ENCODE assay signal across 10 cellular contexts in genomic region chr14:77804592-77804991, GRCh38. TPM values are rescaled to one million over a fixed set of nuclear protein-coding genes. Genes with fewer than 3 reads are reported as not detected.
DNase-seq lines count a peak whose midpoint lies in the region; ATAC-seq and TF ChIP-seq lines count a peak whose summit lies in the region.
"Had no signal": no experiment of that assay in that cellular context is flagged by ENCODE, and none has a peak within 500 bp of the region (broad histone marks: within the 10 kb centered on the region; RNA-seq: fewer than 3 reads in every experiment).

No MANE protein-coding gene starts in this region.

- H3K4me3 ChIP-seq in WERI-Rb-1 (ENCODE audit: low read depth, low read length) (no peak overlapping the region), kidney epithelial cell (ENCODE audit: low read depth, low read length) (no peak overlapping the region)

- H3K4me3 Mint-ChIP-seq in mesothelial cell of epicardium: no peak overlapping the region

- ATAC-seq in GM21723 (IDR thresholded peaks at IDR 0.05; ENCODE audit: unreplicated experiment) (no peak), HG03460 (IDR thresholded peaks at IDR 0.05; ENCODE audit: unreplicated experiment) (no peak)

- H3K4me1 Mint-ChIP-seq in mesothelial cell of epicardium: peaks cover 5% of the 10 kb centered on the region

- H3K27me3 ChIP-seq in WERI-Rb-1 (ENCODE audit: insufficient read depth, low read depth, severe bottlenecking) (no peaks in the 10 kb centered on the region), kidney epithelial cell (ENCODE audit: control insufficient read depth, insufficient read depth, low read length) (no peaks in the 10 kb centered on the region)

- TF ChIP-seq CTCF in WERI-Rb-1 (IDR thresholded peaks at IDR 0.05; ENCODE audit: low read depth, low read length): peak; percentile 72
- peak; percentile 18 for TF ChIP-seq CTCF in kidney epithelial cell (IDR thresholded peaks at IDR 0.05; ENCODE audit: insufficient read depth, low read length, poor library complexity, severe bottlenecking)
- no peak for TF ChIP-seq CTCF in mesothelial cell of epicardium (IDR thresholded peaks at IDR 0.05; ENCODE audit: unreplicated experiment)

- H3K27ac Mint-ChIP-seq in mesothelial cell of epicardium: no peak overlapping the region

- no peaks in the 10 kb centered on the region for H3K36me3 Mint-ChIP-seq in mesothelial cell of epicardium

- H3K9me3 ChIP-seq in WERI-Rb-1 (ENCODE audit: severe bottlenecking): no peaks in the 10 kb centered on the region

- H3K27me3 Mint-ChIP-seq in mesothelial cell of epicardium (ENCODE audit: low read depth): no peaks in the 10 kb centered on the region

- DNase-seq in EL: peak; percentile 24
- peak; percentile 11 for DNase-seq in HK-2 (ENCODE audit: unreplicated experiment)
- peak; percentile 73 for DNase-seq in WERI-Rb-1
- DNase-seq in kidney epithelial cell (ENCODE audit: low read depth): no peak
- DNase-seq in cortex of kidney (lab: John Stamatoyannopoulos, UW): no peak
- DNase-seq in mesothelial cell of epicardium (ENCODE audit: low spot score in 2 of 2, unreplicated experiment in 2 of 2): no peak
- DNase-seq: midbrain, NCI-H510A had no signal

- H3K9me3 Mint-ChIP-seq in mesothelial cell of epicardium: no peaks in the 10 kb centered on the region

- H3K36me3 ChIP-seq in WERI-Rb-1 (no peaks in the 10 kb centered on the region), kidney epithelial cell (ENCODE audit: control insufficient read depth, insufficient read depth, low read length) (no peaks in the 10 kb centered on the region)

- H3K27ac ChIP-seq in WERI-Rb-1: no peak overlapping the region

RNA-seq across cellular contexts. Expression of gene ADCK1, which starts 4.7 kb away (rescaled TPM):
- 6.4 and 9.3 TPM in 2 replicates for total RNA-seq in kidney epithelial cell
- total RNA-seq in mesothelial cell of epicardium: 13.2 to 13.3 TPM (median 13.2 TPM) in 3 replicates

RNA-seq across cellular contexts. Expression of gene SNW1, which starts 43.6 kb away (rescaled TPM):
- 60.2 and 66.4 TPM in 2 replicates for total RNA-seq in kidney epithelial cell
- 79.7 to 82.9 TPM (median 82.4 TPM) in 3 replicates for total RNA-seq in mesothelial cell of epicardium

Comparison
In these comparisons a context has a peak if more than half of its experiments do, and no peak if none do; other contexts are left out.
1. DNase-seq: peak in EL (single experiment), HK-2 (single experiment) and WERI-Rb-1 (single experiment); none in kidney epithelial cell (single experiment), cortex of kidney (single experiment) and mesothelial cell of epicardium (0 of 2).